In genomic region chr12:14618990-14619389, GRCh38 we compare ENCODE assay signal across 8 cellular contexts. TPM values are rescaled to one million over a fixed set of nuclear protein-coding genes. Genes with fewer than 3 reads are reported as not detected.
DNase-seq lines count a peak whose midpoint lies in the region; ATAC-seq and TF ChIP-seq lines count a peak whose summit lies in the region.

No MANE protein-coding gene starts in this region.

- ATAC-seq in left colon, result peak; percentile 26
- no peak for ATAC-seq in GM19324 (IDR thresholded peaks at IDR 0.05; ENCODE audit: low FRiP score, unreplicated experiment)
- ATAC-seq in HG03378 (IDR thresholded peaks at IDR 0.05; ENCODE audit: unreplicated experiment), result no peak

- no peak overlapping the region for H3K27ac ChIP-seq in WERI-Rb-1

- no peaks in the 10 kb centered on the region for H3K9me3 ChIP-seq in WERI-Rb-1 (ENCODE audit: severe bottlenecking)

- intact Hi-C loops in left colon (cut with DNase I, micrococcal nuclease), result loop anchor here in 1 of 2 donors (2.0 kb wide), 1 partner anchor 380 kb away; no protein-coding TSS in a partner anchor

- H3K4me3 ChIP-seq in AG10803 (ENCODE audit: low read length) (no peak overlapping the region), WERI-Rb-1 (ENCODE audit: low read depth, low read length) (no peak overlapping the region)

- H3K36me3 ChIP-seq in WERI-Rb-1, result no peaks in the 10 kb centered on the region

- TF ChIP-seq CTCF in AG10803 (conservative IDR thresholded peaks at IDR 0.05; ENCODE audit: low read length) (peak; percentile 58), WERI-Rb-1 (IDR thresholded peaks at IDR 0.05; ENCODE audit: low read depth, low read length) (peak; percentile 45; the same call in 1 of the 2 replicates)

- peak; percentile 17 for DNase-seq in AG10803 (ENCODE audit: low read depth)
- DNase-seq in H4 (ENCODE audit: low spot score), result peak; percentile 36
- DNase-seq in WERI-Rb-1, result peak; percentile 16
- DNase-seq in left colon, result no peak
- DNase-seq in NCI-H226, result no peak
- no peak for DNase-seq in midbrain (lab: John Stamatoyannopoulos, UW)

- no peaks in the 10 kb centered on the region for H3K27me3 ChIP-seq in WERI-Rb-1 (ENCODE audit: insufficient read depth, low read depth, severe bottlenecking)

RNA-seq across cellular contexts. Expression of gene PLBD1, which starts 51.3 kb away (rescaled TPM):
- not detected in 2 replicates for total RNA-seq in H4 (2014; rRNA removed; shearing (Covaris generic))
- 10 to 100 TPM; 58.0 to 65.5 TPM for total RNA-seq in left colon

Comparison
In these comparisons a context has a peak if more than half of its experiments do, and no peak if none do; other contexts are left out.
1. DNase-seq: peak in AG10803 (single experiment), H4 (single experiment) and WERI-Rb-1 (single experiment); none in left colon (0 of 2), NCI-H226 (single experiment) and midbrain (single experiment).
2. RNA of gene PLBD1, which starts 51.3 kb away (total RNA-seq): 58.0 to 65.5 TPM in left colon; not detected in H4; every median in the first group is over 10 times any median in the second.